In the genomic region with DNA sequence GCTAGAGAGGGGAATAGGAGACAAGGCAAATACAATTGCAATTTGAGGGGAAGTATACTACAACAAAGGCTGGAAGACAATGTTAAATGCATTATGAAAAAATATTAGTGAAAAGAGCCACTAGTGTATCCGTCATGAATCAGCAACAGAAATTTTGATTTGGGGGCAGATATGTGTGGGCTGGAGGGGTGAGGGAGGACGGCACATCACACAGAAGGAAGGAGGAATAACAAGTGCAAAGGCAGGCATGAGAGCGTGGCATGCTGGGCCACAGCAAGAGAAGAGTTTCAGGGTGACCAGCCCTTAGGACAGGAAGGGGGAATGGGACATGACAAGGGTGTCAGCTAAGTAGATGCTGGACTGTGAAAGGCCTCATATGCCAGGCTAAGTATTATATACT, we compare ENCODE assay signal across 23 cellular contexts.
"Had no signal": no experiment of that assay in that cellular context is flagged by ENCODE, and none has a peak within 500 bp of the region (broad histone marks: within the 10 kb centered on the region; RNA-seq: fewer than 3 reads in every experiment).

No MANE protein-coding gene starts in this region.

- H3K27me3 ChIP-seq: breast epithelium, SJSA1 had no signal

- H3K27ac ChIP-seq: breast epithelium, SJSA1 had no signal

- H3K4me1 Mint-ChIP-seq: activated B cell treated with CpG ODN at 0.5 μM for 24 hours; activated naive CD4-positive, alpha-beta T cell treated with anti-CD3 and anti-CD28 coated beads, Interleukin-2, amount 50 U/mL, for 24 hours; central memory CD8-positive, alpha-beta T cell had no signal

- H3K4me3 ChIP-seq: breast epithelium, SJSA1 had no signal

- H3K36me3 ChIP-seq: breast epithelium, SJSA1 had no signal

- DNase-seq: activated B cell treated with CpG ODN at 0.5 μM for 24 hours; activated CD4-positive, alpha-beta memory T cell treated with anti-CD3 and anti-CD28 coated beads, Interleukin-2, amount 10 ng/mL, durations not matched to agents 7 days and 5 days; activated CD4-positive, alpha-beta T cell treated with anti-CD3 and anti-CD28 coated beads for 1 hour; activated CD4-positive, alpha-beta T cell treated with anti-CD3 and anti-CD28 coated beads, Interleukin-2, amount 10 ng/mL, durations not matched to agents 24 days and 14 days; activated gamma-delta T cell treated with Interleukin-2 at 50 U/mL for 16 hours; activated T-cell treated with anti-CD3 and anti-CD28 coated beads for 4 hours; activated T-cell treated with anti-CD3 and anti-CD28 coated beads, Interleukin-2, amount 50 U/mL, for 48 hours; aorta; KG1; NCI-H1048; NCI-H1417; NCI-H1930; NCI-H345; NCI-H510A; SHP77; T-helper 9 cell had no signal

- H3K27ac Mint-ChIP-seq: activated B cell treated with CpG ODN at 0.5 μM for 24 hours; activated CD4-positive, alpha-beta memory T cell treated with anti-CD3 and anti-CD28 coated beads, Interleukin-2, amount 10 ng/mL, durations not matched to agents 7 days and 5 days; activated CD4-positive, alpha-beta T cell treated with anti-CD3 and anti-CD28 coated beads, Interleukin-2, amount 10 ng/mL, durations not matched to agents 24 days and 14 days; activated T-helper 2 cell treated with anti-CD3 and anti-CD28 coated beads, Interferon-gamma antibody, Interleukin-2, Interleukin-4, amounts not matched to agents 10 μg/mL and 5 μg/mL and 100 μg/mL, durations not matched to agents 14 hours and 24 hours and 36 hours; IgD-negative memory B cell; T-helper 1 cell treated with Interleukin-12 subunit alpha and Interleukin-12 subunit beta and Interleukin-4 antibody, amounts not matched to agents 30 μg/mL and 1 μg/mL, for 36 hours had no signal

- H3K9me3 Mint-ChIP-seq: activated B cell treated with CpG ODN at 0.5 μM for 24 hours; activated CD4-positive, alpha-beta memory T cell treated with anti-CD3 and anti-CD28 coated beads, Interleukin-2, amount 10 ng/mL, durations not matched to agents 7 days and 5 days; activated CD4-positive, alpha-beta T cell treated with anti-CD3 and anti-CD28 coated beads, Interleukin-2, amount 10 ng/mL, durations not matched to agents 24 days and 14 days; activated naive CD4-positive, alpha-beta T cell treated with anti-CD3 and anti-CD28 coated beads, Interleukin-2, amount 50 U/mL, for 24 hours; activated T-helper 2 cell treated with anti-CD3 and anti-CD28 coated beads, Interferon-gamma antibody, Interleukin-2, Interleukin-4, amounts not matched to agents 10 μg/mL and 5 μg/mL and 100 μg/mL, durations not matched to agents 14 hours and 24 hours and 36 hours; central memory CD8-positive, alpha-beta T cell; IgD-negative memory B cell; T-helper 1 cell treated with Interleukin-12 subunit alpha and Interleukin-12 subunit beta and Interleukin-4 antibody, amounts not matched to agents 30 μg/mL and 1 μg/mL, for 36 hours had no signal

- H3K27me3 Mint-ChIP-seq: activated CD4-positive, alpha-beta memory T cell treated with anti-CD3 and anti-CD28 coated beads, Interleukin-2, amount 10 ng/mL, durations not matched to agents 7 days and 5 days; activated CD4-positive, alpha-beta T cell treated with anti-CD3 and anti-CD28 coated beads, Interleukin-2, amount 10 ng/mL, durations not matched to agents 24 days and 14 days; activated naive CD4-positive, alpha-beta T cell treated with anti-CD3 and anti-CD28 coated beads, Interleukin-2, amount 50 U/mL, for 24 hours; IgD-negative memory B cell had no signal

- H3K36me3 Mint-ChIP-seq: activated naive CD4-positive, alpha-beta T cell treated with anti-CD3 and anti-CD28 coated beads, Interleukin-2, amount 50 U/mL, for 24 hours; IgD-negative memory B cell had no signal

- H3K4me3 Mint-ChIP-seq: activated B cell treated with CpG ODN at 0.5 μM for 24 hours; activated CD4-positive, alpha-beta memory T cell treated with anti-CD3 and anti-CD28 coated beads, Interleukin-2, amount 10 ng/mL, durations not matched to agents 7 days and 5 days; activated CD4-positive, alpha-beta T cell treated with anti-CD3 and anti-CD28 coated beads, Interleukin-2, amount 10 ng/mL, durations not matched to agents 24 days and 14 days; activated naive CD4-positive, alpha-beta T cell treated with anti-CD3 and anti-CD28 coated beads, Interleukin-2, amount 50 U/mL, for 24 hours; central memory CD8-positive, alpha-beta T cell; IgD-negative memory B cell; T-helper 1 cell treated with Interleukin-12 subunit alpha and Interleukin-12 subunit beta and Interleukin-4 antibody, amounts not matched to agents 30 μg/mL and 1 μg/mL, for 36 hours had no signal

- H3K9me3 ChIP-seq: breast epithelium, SJSA1 had no signal

- H3K4me1 ChIP-seq: breast epithelium had no signal
